1 cellular context compared by ENCODE assay signal in genomic region chr7:26329520-26330269, GRCh38.
TF ChIP-seq lines count a peak whose summit lies in the region.

No MANE protein-coding gene starts in this region.

TF ChIP-seq in GM12878, 131 proteins besides CTCF, POLR2A, EP300 and RAD21 (continued from another document):
- TF ChIP-seq, protein P1, sequence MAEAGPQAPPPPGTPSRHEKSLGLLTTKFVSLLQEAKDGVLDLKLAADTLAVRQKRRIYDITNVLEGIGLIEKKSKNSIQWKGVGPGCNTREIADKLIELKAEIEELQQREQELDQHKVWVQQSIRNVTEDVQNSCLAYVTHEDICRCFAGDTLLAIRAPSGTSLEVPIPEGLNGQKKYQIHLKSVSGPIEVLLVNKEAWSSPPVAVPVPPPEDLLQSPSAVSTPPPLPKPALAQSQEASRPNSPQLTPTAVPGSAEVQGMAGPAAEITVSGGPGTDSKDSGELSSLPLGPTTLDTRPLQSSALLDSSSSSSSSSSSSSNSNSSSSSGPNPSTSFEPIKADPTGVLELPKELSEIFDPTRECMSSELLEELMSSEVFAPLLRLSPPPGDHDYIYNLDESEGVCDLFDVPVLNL (IDR thresholded peaks at IDR 0.05; ENCODE audit: low read depth, low read length) = no peak
- TF ChIP-seq GATAD2B (conservative IDR thresholded peaks at IDR 0.05; ENCODE audit: low read depth) (0 out of 2 replicates have a peak, but pooled peaks have one; percentile 5), NR2F1 (conservative IDR thresholded peaks at IDR 0.05) (peak; percentile 61; the same call in 1 of the 2 replicates), NBN (IDR thresholded peaks at IDR 0.05) (0 out of 2 replicates have a peak, but pooled peaks have one; percentile 32), RUNX3 (IDR thresholded peaks at IDR 0.05; ENCODE audit: low read length) (peak; percentile 80), IKZF2 (IDR thresholded peaks at IDR 0.05) (peak; percentile 67 to 84; a peak in 2 of 4 replicates), DPF2 (IDR thresholded peaks at IDR 0.05) (peak; percentile 48), CBFB (IDR thresholded peaks at IDR 0.05; ENCODE audit: low read depth) (no peak), IRF4 (IDR thresholded peaks at IDR 0.05; ENCODE audit: low read depth, low read length) (0 out of 2 replicates have a peak, but pooled peaks have one; percentile 41), JUND (IDR thresholded peaks at IDR 0.05; ENCODE audit: low read depth, low read length) (no peak), PAX5 (IDR thresholded peaks at IDR 0.05; ENCODE audit: borderline replicate concordance, low read depth, low read length) (0 out of 2 replicates have a peak, but pooled peaks have one; percentile 26), SPI1 (IDR thresholded peaks at IDR 0.05; ENCODE audit: borderline replicate concordance, insufficient read depth, low read depth, low read length) (peak; percentile 97), SMARCA5 (IDR thresholded peaks at IDR 0.05) (0 out of 2 replicates have a peak, but pooled peaks have one; percentile 11), MEF2B (IDR thresholded peaks at IDR 0.05; ENCODE audit: partially characterized antibody, poor library complexity, severe bottlenecking) (peak; percentile 22), EED (IDR thresholded peaks at IDR 0.05; ENCODE audit: low read depth) (peak; percentile 85), IKZF1 (conservative IDR thresholded peaks at IDR 0.05) (peak; percentile 82)
- TF ChIP-seq, protein P2, sequence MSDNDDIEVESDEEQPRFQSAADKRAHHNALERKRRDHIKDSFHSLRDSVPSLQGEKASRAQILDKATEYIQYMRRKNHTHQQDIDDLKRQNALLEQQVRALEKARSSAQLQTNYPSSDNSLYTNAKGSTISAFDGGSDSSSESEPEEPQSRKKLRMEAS (IDR thresholded peaks at IDR 0.05; ENCODE audit: low read depth, low read length) = no peak
